In genomic region chr12:109069307-109070231, GRCh38 we compare ENCODE assay signal across 18 cellular contexts. TPM values are rescaled to one million over a fixed set of nuclear protein-coding genes. Genes with fewer than 3 reads are reported as not detected.
A peak's percentile ranks its signal among the peaks of the same experiment; 100 is the strongest.
DNase-seq lines count a peak whose midpoint lies in the region; ATAC-seq and TF ChIP-seq lines count a peak whose summit lies in the region.
"Had no signal": no experiment of that assay in that cellular context is flagged by ENCODE, and none has a peak within 500 bp of the region (broad histone marks: within the 10 kb centered on the region; RNA-seq: fewer than 3 reads in every experiment).

No MANE protein-coding gene starts in this region.

- peaks cover 2% of the 10 kb centered on the region for H3K36me3 Mint-ChIP-seq in WTC11

- no peak for TF ChIP-seq CTCF in WTC11 (IDR thresholded peaks at IDR 0.05)

- H3K4me1 Mint-ChIP-seq in WTC11, result peaks cover 15% of the 10 kb centered on the region
- H3K4me1 Mint-ChIP-seq: activated CD8-positive, alpha-beta memory T cell treated with anti-CD3 and anti-CD28 coated beads, Interleukin-2, amount 10 ng/mL, durations not matched to agents 7 days and 5 days had no signal

- H3K27me3 Mint-ChIP-seq in WTC11 (ENCODE audit: low read depth), result no peaks in the 10 kb centered on the region
- H3K27me3 Mint-ChIP-seq: activated CD8-positive, alpha-beta memory T cell treated with anti-CD3 and anti-CD28 coated beads, Interleukin-2, amount 10 ng/mL, durations not matched to agents 7 days and 5 days; dendritic cell treated with granulocyte-macrophage colony-stimulating factor and Interleukin-4, amounts not matched to agents 40 ng/mL and 50 ng/mL, for 4 days had no signal

- peak overlapping the region; percentile 52 for H3K4me3 Mint-ChIP-seq in WTC11
- H3K4me3 Mint-ChIP-seq: activated CD8-positive, alpha-beta memory T cell treated with anti-CD3 and anti-CD28 coated beads, Interleukin-2, amount 10 ng/mL, durations not matched to agents 7 days and 5 days; dendritic cell treated with granulocyte-macrophage colony-stimulating factor and Interleukin-4, amounts not matched to agents 40 ng/mL and 50 ng/mL, for 4 days had no signal

- POLR2A ChIA-PET in WTC11 (lab: Charles Lee), result interaction anchor here (0.8 kb wide), 1 partner anchor 17 kb away, joined by 3 read pairs; the partner anchor contains the start of gene USP30

- peak overlapping the region; percentile 13 for H3K27ac ChIP-seq in substantia nigra (ENCODE audit: low read depth, low read length, poor library complexity, severe bottlenecking)
- H3K27ac ChIP-seq: thoracic aorta had no signal

- peak; percentile 47 for DNase-seq in HuH-7 (ENCODE audit: low spot score)
- DNase-seq in WTC11 (ENCODE audit: low spot score), result peak; percentile 56
- DNase-seq in left kidney (ENCODE audit: low read depth, low spot score), result peak; percentile 9
- no peak for DNase-seq in substantia nigra (lab: John Stamatoyannopoulos, UW)
- DNase-seq in activated T-cell treated with anti-CD3 and anti-CD28 coated beads for 4 hours, result no peak
- DNase-seq in stimulated activated naive CD4-positive, alpha-beta T cell treated with Interleukin-2 at 50 U/mL for 16 hours (lab: John Stamatoyannopoulos, UW), result no peak
- DNase-seq: activated CD4-positive, CD25-positive, alpha-beta regulatory T cell; activated CD8-positive, alpha-beta memory T cell treated with anti-CD3 and anti-CD28 coated beads, Interleukin-2, amount 10 ng/mL, durations not matched to agents 7 days and 5 days; C1 segment of cervical spinal cord; IMR-90; NCI-H1048; NCI-H345 had no signal

- H3K9me3 Mint-ChIP-seq in WTC11, result peaks cover under 1% of the 10 kb centered on the region
- H3K9me3 Mint-ChIP-seq: dendritic cell treated with granulocyte-macrophage colony-stimulating factor and Interleukin-4, amounts not matched to agents 40 ng/mL and 50 ng/mL, for 4 days had no signal

- ATAC-seq in WTC11, result peak; percentile 85
- ATAC-seq in HG03097 (IDR thresholded peaks at IDR 0.05; ENCODE audit: low FRiP score, unreplicated experiment), result no peak
- ATAC-seq: activated CD8-positive, alpha-beta memory T cell treated with anti-CD3 and anti-CD28 coated beads, Interleukin-2, amount 10 ng/mL, durations not matched to agents 7 days and 5 days; Panc1 had no signal

- H3K27ac Mint-ChIP-seq in WTC11, result peak overlapping the region; percentile 92
- H3K27ac Mint-ChIP-seq: activated CD8-positive, alpha-beta memory T cell treated with anti-CD3 and anti-CD28 coated beads, Interleukin-2, amount 10 ng/mL, durations not matched to agents 7 days and 5 days; dendritic cell treated with granulocyte-macrophage colony-stimulating factor and Interleukin-4, amounts not matched to agents 40 ng/mL and 50 ng/mL, for 4 days had no signal

- CTCF ChIA-PET in WTC11 (lab: Charles Lee), result interaction anchor here (0.7 to 1.9 kb wide), 14 partner anchors 9 to 316 kb away, joined by 3 to 9 read pairs (median 6); partner anchors contain the start of genes ALKBH2, UNG and USP30

TF ChIP-seq in WTC11, 78 proteins besides CTCF, POLR2A, EP300 and RAD21 (continues in another document):
- no peak for TF ChIP-seq MXD4 (CRISPR knock-in tag; IDR thresholded peaks at IDR 0.05; ENCODE audit: borderline replicate concordance)
- no peak for TF ChIP-seq USF1 (CRISPR knock-in tag; IDR thresholded peaks at IDR 0.05)
- TF ChIP-seq ELF4 (CRISPR knock-in tag; IDR thresholded peaks at IDR 0.05; ENCODE audit: low read depth), result no peak
- TF ChIP-seq ZNF425 (CRISPR knock-in tag; conservative IDR thresholded peaks at IDR 0.05), result no peak
- TF ChIP-seq, protein P1, sequence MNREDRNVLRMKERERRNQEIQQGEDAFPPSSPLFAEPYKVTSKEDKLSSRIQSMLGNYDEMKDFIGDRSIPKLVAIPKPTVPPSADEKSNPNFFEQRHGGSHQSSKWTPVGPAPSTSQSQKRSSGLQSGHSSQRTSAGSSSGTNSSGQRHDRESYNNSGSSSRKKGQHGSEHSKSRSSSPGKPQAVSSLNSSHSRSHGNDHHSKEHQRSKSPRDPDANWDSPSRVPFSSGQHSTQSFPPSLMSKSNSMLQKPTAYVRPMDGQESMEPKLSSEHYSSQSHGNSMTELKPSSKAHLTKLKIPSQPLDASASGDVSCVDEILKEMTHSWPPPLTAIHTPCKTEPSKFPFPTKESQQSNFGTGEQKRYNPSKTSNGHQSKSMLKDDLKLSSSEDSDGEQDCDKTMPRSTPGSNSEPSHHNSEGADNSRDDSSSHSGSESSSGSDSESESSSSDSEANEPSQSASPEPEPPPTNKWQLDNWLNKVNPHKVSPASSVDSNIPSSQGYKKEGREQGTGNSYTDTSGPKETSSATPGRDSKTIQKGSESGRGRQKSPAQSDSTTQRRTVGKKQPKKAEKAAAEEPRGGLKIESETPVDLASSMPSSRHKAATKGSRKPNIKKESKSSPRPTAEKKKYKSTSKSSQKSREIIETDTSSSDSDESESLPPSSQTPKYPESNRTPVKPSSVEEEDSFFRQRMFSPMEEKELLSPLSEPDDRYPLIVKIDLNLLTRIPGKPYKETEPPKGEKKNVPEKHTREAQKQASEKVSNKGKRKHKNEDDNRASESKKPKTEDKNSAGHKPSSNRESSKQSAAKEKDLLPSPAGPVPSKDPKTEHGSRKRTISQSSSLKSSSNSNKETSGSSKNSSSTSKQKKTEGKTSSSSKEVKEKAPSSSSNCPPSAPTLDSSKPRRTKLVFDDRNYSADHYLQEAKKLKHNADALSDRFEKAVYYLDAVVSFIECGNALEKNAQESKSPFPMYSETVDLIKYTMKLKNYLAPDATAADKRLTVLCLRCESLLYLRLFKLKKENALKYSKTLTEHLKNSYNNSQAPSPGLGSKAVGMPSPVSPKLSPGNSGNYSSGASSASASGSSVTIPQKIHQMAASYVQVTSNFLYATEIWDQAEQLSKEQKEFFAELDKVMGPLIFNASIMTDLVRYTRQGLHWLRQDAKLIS (CRISPR knock-in tag; IDR thresholded peaks at IDR 0.05; ENCODE audit: borderline replicate concordance), result no peak
- TF ChIP-seq HMGXB4 (CRISPR knock-in tag; IDR thresholded peaks at IDR 0.05), result no peak
- no peak for TF ChIP-seq FOXK1 (CRISPR knock-in tag; IDR thresholded peaks at IDR 0.05)
- TF ChIP-seq, protein P2, sequence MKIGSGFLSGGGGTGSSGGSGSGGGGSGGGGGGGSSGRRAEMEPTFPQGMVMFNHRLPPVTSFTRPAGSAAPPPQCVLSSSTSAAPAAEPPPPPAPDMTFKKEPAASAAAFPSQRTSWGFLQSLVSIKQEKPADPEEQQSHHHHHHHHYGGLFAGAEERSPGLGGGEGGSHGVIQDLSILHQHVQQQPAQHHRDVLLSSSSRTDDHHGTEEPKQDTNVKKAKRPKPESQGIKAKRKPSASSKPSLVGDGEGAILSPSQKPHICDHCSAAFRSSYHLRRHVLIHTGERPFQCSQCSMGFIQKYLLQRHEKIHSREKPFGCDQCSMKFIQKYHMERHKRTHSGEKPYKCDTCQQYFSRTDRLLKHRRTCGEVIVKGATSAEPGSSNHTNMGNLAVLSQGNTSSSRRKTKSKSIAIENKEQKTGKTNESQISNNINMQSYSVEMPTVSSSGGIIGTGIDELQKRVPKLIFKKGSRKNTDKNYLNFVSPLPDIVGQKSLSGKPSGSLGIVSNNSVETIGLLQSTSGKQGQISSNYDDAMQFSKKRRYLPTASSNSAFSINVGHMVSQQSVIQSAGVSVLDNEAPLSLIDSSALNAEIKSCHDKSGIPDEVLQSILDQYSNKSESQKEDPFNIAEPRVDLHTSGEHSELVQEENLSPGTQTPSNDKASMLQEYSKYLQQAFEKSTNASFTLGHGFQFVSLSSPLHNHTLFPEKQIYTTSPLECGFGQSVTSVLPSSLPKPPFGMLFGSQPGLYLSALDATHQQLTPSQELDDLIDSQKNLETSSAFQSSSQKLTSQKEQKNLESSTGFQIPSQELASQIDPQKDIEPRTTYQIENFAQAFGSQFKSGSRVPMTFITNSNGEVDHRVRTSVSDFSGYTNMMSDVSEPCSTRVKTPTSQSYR (CRISPR knock-in tag; IDR thresholded peaks at IDR 0.05), result no peak
- TF ChIP-seq ZNF396 (CRISPR knock-in tag; IDR thresholded peaks at IDR 0.05; ENCODE audit: borderline replicate concordance), result no peak

RNA-seq across cellular contexts. Expression of gene USP30, which starts 17.2 kb away (rescaled TPM):
- total RNA-seq in WTC11 (2021), result 6.9 to 8.6 TPM (median 7.1 TPM) in 3 replicates

RNA-seq across cellular contexts. Expression of gene ALKBH2, which starts 23.7 kb away (rescaled TPM):
- 15.2 to 20.7 TPM (median 19.8 TPM) in 3 replicates for total RNA-seq in WTC11 (2021)

RNA-seq across cellular contexts. Expression of gene UNG, which starts 27.8 kb away (rescaled TPM):
- total RNA-seq in WTC11 (2021), result 125 to 135 TPM (median 127 TPM) in 3 replicates

RNA-seq across cellular contexts. Expression of gene ACACB, which starts 46.8 kb away (rescaled TPM):
- total RNA-seq in WTC11 (2021), result 20.0 to 21.6 TPM (median 20.9 TPM) in 3 replicates

RNA-seq across cellular contexts. Expression of gene SVOP, which starts 48.7 kb away (rescaled TPM):
- 0.04 to 0.07 TPM (median 0.07 TPM) in 3 replicates for total RNA-seq in WTC11 (2021)
- total RNA-seq: activated CD8-positive, alpha-beta memory T cell treated with anti-CD3 and anti-CD28 coated beads, Interleukin-2, amount 10 ng/mL, durations not matched to agents 7 days and 5 days; IMR-90; mononuclear cell; posterior vena cava; thoracic aorta had no signal

Comparison
In these comparisons a context has a peak if more than half of its experiments do, and no peak if none do; other contexts are left out.
1. DNase-seq: peak in HuH-7 (single experiment), WTC11 (single experiment) and left kidney (single experiment); none in substantia nigra (0 of 49), activated T-cell treated with anti-CD3 and anti-CD28 coated beads for 4 hours (single experiment) and stimulated activated naive CD4-positive, alpha-beta T cell treated with Interleukin-2 at 50 U/mL for 16 hours (single experiment).